In genomic region chr4:140113653-140114052, GRCh38 we compare ENCODE assay signal across 1 cellular context.
TF ChIP-seq lines count a peak whose summit lies in the region.

No MANE protein-coding gene starts in this region.

TF ChIP-seq in GM12878, 131 proteins besides CTCF, POLR2A, EP300 and RAD21 (continued from another document):
- TF ChIP-seq, protein P1, sequence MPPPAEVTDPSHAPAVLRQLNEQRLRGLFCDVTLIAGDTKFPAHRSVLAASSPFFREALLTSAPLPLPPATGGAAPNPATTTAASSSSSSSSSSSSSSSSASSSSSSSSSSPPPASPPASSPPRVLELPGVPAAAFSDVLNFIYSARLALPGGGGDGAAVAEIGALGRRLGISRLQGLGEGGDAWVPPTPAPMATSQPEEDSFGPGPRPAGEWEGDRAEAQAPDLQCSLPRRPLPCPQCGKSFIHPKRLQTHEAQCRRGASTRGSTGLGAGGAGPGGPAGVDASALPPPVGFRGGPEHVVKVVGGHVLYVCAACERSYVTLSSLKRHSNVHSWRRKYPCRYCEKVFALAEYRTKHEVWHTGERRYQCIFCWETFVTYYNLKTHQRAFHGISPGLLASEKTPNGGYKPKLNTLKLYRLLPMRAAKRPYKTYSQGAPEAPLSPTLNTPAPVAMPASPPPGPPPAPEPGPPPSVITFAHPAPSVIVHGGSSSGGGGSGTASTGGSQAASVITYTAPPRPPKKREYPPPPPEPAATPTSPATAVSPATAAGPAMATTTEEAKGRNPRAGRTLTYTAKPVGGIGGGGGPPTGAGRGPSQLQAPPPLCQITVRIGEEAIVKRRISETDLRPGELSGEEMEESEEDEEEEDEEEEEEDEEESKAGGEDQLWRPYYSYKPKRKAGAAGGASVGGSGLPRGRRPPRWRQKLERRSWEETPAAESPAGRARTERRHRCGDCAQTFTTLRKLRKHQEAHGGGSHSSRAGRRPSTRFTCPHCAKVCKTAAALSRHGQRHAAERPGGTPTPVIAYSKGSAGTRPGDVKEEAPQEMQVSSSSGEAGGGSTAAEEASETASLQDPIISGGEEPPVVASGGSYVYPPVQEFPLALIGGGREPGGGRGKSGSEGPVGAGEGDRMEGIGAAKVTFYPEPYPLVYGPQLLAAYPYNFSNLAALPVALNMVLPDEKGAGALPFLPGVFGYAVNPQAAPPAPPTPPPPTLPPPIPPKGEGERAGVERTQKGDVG (CRISPR knock-in tag; IDR thresholded peaks at IDR 0.05): no peak
- no peak for TF ChIP-seq CBX3 (IDR thresholded peaks at IDR 0.05; ENCODE audit: borderline replicate concordance, low read depth)
- TF ChIP-seq, protein P2, sequence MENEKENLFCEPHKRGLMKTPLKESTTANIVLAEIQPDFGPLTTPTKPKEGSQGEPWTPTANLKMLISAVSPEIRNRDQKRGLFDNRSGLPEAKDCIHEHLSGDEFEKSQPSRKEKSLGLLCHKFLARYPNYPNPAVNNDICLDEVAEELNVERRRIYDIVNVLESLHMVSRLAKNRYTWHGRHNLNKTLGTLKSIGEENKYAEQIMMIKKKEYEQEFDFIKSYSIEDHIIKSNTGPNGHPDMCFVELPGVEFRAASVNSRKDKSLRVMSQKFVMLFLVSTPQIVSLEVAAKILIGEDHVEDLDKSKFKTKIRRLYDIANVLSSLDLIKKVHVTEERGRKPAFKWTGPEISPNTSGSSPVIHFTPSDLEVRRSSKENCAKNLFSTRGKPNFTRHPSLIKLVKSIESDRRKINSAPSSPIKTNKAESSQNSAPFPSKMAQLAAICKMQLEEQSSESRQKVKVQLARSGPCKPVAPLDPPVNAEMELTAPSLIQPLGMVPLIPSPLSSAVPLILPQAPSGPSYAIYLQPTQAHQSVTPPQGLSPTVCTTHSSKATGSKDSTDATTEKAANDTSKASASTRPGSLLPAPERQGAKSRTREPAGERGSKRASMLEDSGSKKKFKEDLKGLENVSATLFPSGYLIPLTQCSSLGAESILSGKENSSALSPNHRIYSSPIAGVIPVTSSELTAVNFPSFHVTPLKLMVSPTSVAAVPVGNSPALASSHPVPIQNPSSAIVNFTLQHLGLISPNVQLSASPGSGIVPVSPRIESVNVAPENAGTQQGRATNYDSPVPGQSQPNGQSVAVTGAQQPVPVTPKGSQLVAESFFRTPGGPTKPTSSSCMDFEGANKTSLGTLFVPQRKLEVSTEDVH (IDR thresholded peaks at IDR 0.05; ENCODE audit: low read depth, partially characterized antibody): no peak
- TF ChIP-seq, protein P3, sequence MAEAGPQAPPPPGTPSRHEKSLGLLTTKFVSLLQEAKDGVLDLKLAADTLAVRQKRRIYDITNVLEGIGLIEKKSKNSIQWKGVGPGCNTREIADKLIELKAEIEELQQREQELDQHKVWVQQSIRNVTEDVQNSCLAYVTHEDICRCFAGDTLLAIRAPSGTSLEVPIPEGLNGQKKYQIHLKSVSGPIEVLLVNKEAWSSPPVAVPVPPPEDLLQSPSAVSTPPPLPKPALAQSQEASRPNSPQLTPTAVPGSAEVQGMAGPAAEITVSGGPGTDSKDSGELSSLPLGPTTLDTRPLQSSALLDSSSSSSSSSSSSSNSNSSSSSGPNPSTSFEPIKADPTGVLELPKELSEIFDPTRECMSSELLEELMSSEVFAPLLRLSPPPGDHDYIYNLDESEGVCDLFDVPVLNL (IDR thresholded peaks at IDR 0.05; ENCODE audit: low read depth, low read length): no peak
- no peak for TF ChIP-seq EGR1 (IDR thresholded peaks at IDR 0.05; ENCODE audit: borderline replicate concordance in 1 of 2, low read depth in 2 of 2, low read length in 2 of 2)
- no peak for TF ChIP-seq SREBF1 (IDR thresholded peaks at IDR 0.05; ENCODE audit: low read length)
- no peak for TF ChIP-seq DPF2 (IDR thresholded peaks at IDR 0.05)
- TF ChIP-seq ATF7 (IDR thresholded peaks at IDR 0.05; ENCODE audit: low read depth): no peak
TF ChIP-seq in GM12878: peak in this region for 0.
